ENCODE assay signal across 10 cellular contexts in genomic region chrX:24828147-24828546, GRCh38.
"Had no signal": no experiment of that assay in that cellular context is flagged by ENCODE, and none has a peak within 500 bp of the region (broad histone marks: within the 10 kb centered on the region; RNA-seq: fewer than 3 reads in every experiment).

No MANE protein-coding gene starts in this region.

- H3K4me3 Mint-ChIP-seq: GM23338, H9, HFFc6, IgD-negative memory B cell had no signal

- H3K4me1 Mint-ChIP-seq: GM23338, H9 had no signal

- ATAC-seq: GM23338, HepG2 had no signal

- H3K9me3 Mint-ChIP-seq: GM23338, H9, HFFc6, IgD-negative memory B cell had no signal

- H3K36me3 Mint-ChIP-seq: IgD-negative memory B cell had no signal

- H3K27me3 Mint-ChIP-seq: IgD-negative memory B cell had no signal

- H3K27ac Mint-ChIP-seq: GM23338, HFFc6 had no signal

- DNase-seq: H9, HCEC 1CT, HFFc6, KBM-7 had no signal

- H3K27ac ChIP-seq: HL-60 had no signal

- FAIRE-seq: H1, H54, HepG2 had no signal

- H3K4me3 ChIP-seq: GM23338 had no signal
